Comparison of ENCODE assay signal across 25 cellular contexts in the genomic region with DNA sequence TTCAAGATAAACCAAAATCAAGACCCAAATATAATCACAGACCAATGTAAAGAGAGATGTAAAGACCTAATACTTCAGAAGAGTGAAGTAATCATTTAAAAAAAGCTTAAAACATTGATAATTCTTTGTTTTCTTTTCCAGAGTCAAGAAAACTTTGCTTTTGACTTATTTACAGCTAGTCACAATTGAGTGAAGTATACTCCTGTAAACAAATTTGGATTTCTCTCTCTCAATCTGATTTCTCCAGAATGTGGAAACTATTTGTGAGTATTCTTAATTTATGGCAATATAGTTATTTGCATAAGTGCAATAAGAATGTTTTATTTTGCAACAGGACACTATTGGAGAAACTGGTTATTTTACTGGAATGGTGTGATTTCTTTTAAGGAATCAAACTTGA.
"Had no signal": no experiment of that assay in that cellular context is flagged by ENCODE, and none has a peak within 500 bp of the region (broad histone marks: within the 10 kb centered on the region; RNA-seq: fewer than 3 reads in every experiment).

No MANE protein-coding gene starts in this region.

- H3K36me3 Mint-ChIP-seq: stimulated activated effector memory CD8-positive, alpha-beta T cell treated with anti-CD3 and anti-CD28 coated beads, Interleukin-12 subunit alpha, Interleukin-12 subunit beta, amount 100 ng/mL, for 72 hours had no signal

- H3K4me3 Mint-ChIP-seq: naive thymus-derived CD4-positive, alpha-beta T cell; natural killer cell treated with Interleukin-12 subunit alpha and Interleukin-12 subunit beta and Interleukin-15 and Interleukin-18, amount 100 ng/mL, for 72 hours; stimulated activated effector memory CD8-positive, alpha-beta T cell treated with anti-CD3 and anti-CD28 coated beads, Interleukin-12 subunit alpha, Interleukin-12 subunit beta, amount 100 ng/mL, for 72 hours; stimulated activated naive CD8-positive, alpha-beta T cell treated with anti-CD3 and anti-CD28 coated beads, Interleukin-15, Interleukin-2, amounts not matched to agents 100 ng/mL and 50 ng/mL, for 24 hours had no signal

- H3K27ac ChIP-seq: left ventricle myocardium inferior, ovary, right atrium auricular region, right lobe of liver, suprapubic skin, thoracic aorta, tibial artery, upper lobe of right lung had no signal

- DNase-seq: hypothalamus; islet precursor cell; left ventricle myocardium inferior; midbrain; mucosa of descending colon; naive thymus-derived CD4-positive, alpha-beta T cell; ovary; right lobe of liver; stimulated activated CD4-positive, alpha-beta T cell treated with anti-CD3 and anti-CD28 coated beads, Interleukin-12 subunit alpha, Interleukin-12 subunit beta, amount 100 ng/mL, for 4 hours; stimulated activated CD4-positive, alpha-beta T cell treated with anti-CD3 and anti-CD28 coated beads, Interleukin-15, amount 100 ng/mL, for 24 hours; stimulated activated CD4-positive, alpha-beta T cell treated with anti-CD3 and anti-CD28 coated beads, Interleukin-2, amount 100 ng/mL, for 24 hours; stimulated activated CD4-positive, alpha-beta T cell treated with anti-CD3 and anti-CD28 coated beads, Interleukin-4, amount 100 ng/mL, for 1 hour; stimulated activated naive CD4-positive, alpha-beta T cell; tibial artery; trophoblast cell; upper lobe of right lung had no signal

- H3K27me3 Mint-ChIP-seq: naive thymus-derived CD4-positive, alpha-beta T cell; progenitor cell of endocrine pancreas; stimulated activated naive CD8-positive, alpha-beta T cell treated with anti-CD3 and anti-CD28 coated beads, Interleukin-15, Interleukin-2, amounts not matched to agents 100 ng/mL and 50 ng/mL, for 24 hours had no signal

- H3K4me2 ChIP-seq: smooth muscle cell had no signal

- H3K27ac Mint-ChIP-seq: natural killer cell treated with Interleukin-12 subunit alpha and Interleukin-12 subunit beta and Interleukin-15 and Interleukin-18, amount 100 ng/mL, for 72 hours; progenitor cell of endocrine pancreas; stimulated activated effector memory CD8-positive, alpha-beta T cell treated with anti-CD3 and anti-CD28 coated beads, Interleukin-12 subunit alpha, Interleukin-12 subunit beta, amount 100 ng/mL, for 72 hours; stimulated activated naive CD8-positive, alpha-beta T cell treated with anti-CD3 and anti-CD28 coated beads, Interleukin-15, Interleukin-2, amounts not matched to agents 100 ng/mL and 50 ng/mL, for 24 hours had no signal

- H3K4me1 ChIP-seq: left ventricle myocardium inferior, right atrium auricular region, right lobe of liver, suprapubic skin, upper lobe of right lung had no signal

- H3K36me3 ChIP-seq: left ventricle myocardium inferior, ovary, right atrium auricular region, right lobe of liver, suprapubic skin, thoracic aorta, tibial artery, upper lobe of right lung had no signal

- H3K4me3 ChIP-seq: left ventricle myocardium inferior, lung, mucosa of descending colon, ovary, right atrium auricular region, right lobe of liver, smooth muscle cell, suprapubic skin, thoracic aorta, tibial artery, upper lobe of right lung had no signal

- H3K27me3 ChIP-seq: ovary, right atrium auricular region, right lobe of liver, suprapubic skin, tibial artery, upper lobe of right lung had no signal
